ENCODE assay signal across 10 cellular contexts in the genomic region with DNA sequence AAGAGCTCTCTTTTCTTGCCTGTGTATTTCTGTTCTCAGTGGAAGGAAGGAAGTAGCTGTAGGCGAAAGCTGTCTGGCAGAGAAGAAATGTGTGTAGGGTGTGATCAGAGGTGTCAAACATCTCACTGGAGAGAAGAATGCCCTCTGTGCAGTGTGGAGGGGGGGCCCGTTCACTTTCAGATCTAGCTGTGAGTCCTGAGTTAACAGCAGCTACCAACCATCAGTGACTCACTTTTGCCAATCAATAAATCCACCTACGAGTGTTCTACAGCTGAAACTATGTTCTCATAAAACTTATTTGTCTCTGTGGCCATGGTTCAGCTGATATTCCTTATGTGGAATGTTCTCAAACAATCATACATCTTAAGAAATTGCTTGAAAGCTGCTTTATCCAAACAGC.
DNase-seq lines count a peak whose midpoint lies in the region; ATAC-seq, FAIRE-seq and TF ChIP-seq lines count a peak whose summit lies in the region.
"Had no signal": no experiment of that assay in that cellular context is flagged by ENCODE, and none has a peak within 500 bp of the region (broad histone marks: within the 10 kb centered on the region; RNA-seq: fewer than 3 reads in every experiment).

No MANE protein-coding gene starts in this region.

- H3K4me1 ChIP-seq in foreskin keratinocyte, result no peaks in the 10 kb centered on the region

- peak; percentile 99 for ATAC-seq in GM18867 (IDR thresholded peaks at IDR 0.05; ENCODE audit: unreplicated experiment)
- no peak for ATAC-seq in foreskin keratinocyte
- ATAC-seq in HG03469 (IDR thresholded peaks at IDR 0.05; ENCODE audit: unreplicated experiment), result no peak
- ATAC-seq in HG02678 (IDR thresholded peaks at IDR 0.05; ENCODE audit: unreplicated experiment), result no peak
- ATAC-seq: WTC11 had no signal

- DNase-seq in activated CD8-positive, alpha-beta memory T cell treated with anti-CD3 and anti-CD28 coated beads for 4 hours (ENCODE audit: low read depth in 2 of 2), result peak; percentile 43 to 63
- DNase-seq in foreskin keratinocyte (no peak), frontal cortex (ENCODE audit: low spot score in 2 of 2) (no peak), NCI-H146 treated with DMSO at 0.1 percent for 48 hours (lab: John Stamatoyannopoulos, UW; ENCODE audit: unreplicated experiment) (no peak)
- DNase-seq in stimulated activated CD4-positive, alpha-beta T cell treated with anti-CD3 and anti-CD28 coated beads, TNF-alpha, amount 100 ng/mL, for 4 hours (ENCODE audit: low read depth in 3 of 3), result peak; percentile 29 to 40 (median 33)
- DNase-seq: NCI-H524 had no signal

- no peaks in the 10 kb centered on the region for H3K27me3 ChIP-seq in foreskin keratinocyte

- peak overlapping the region; percentile 3 for H3K27ac ChIP-seq in foreskin keratinocyte

- no peak for FAIRE-seq in frontal cortex (lab: Jason Lieb, UNC)

- no peak for TF ChIP-seq CTCF in foreskin keratinocyte (conservative IDR thresholded peaks at IDR 0.05)

Comparison
In these comparisons a context has a peak if more than half of its experiments do, and no peak if none do; other contexts are left out.
1. DNase-seq: peak in activated CD8-positive, alpha-beta memory T cell treated with anti-CD3 and anti-CD28 coated beads for 4 hours (2 of 2) and stimulated activated CD4-positive, alpha-beta T cell treated with anti-CD3 and anti-CD28 coated beads, TNF-alpha, amount 100 ng/mL, for 4 hours (3 of 3); none in foreskin keratinocyte (0 of 2), frontal cortex (0 of 2) and NCI-H146 treated with DMSO at 0.1 percent for 48 hours (single experiment).